In genomic region chr2:96208144-96209010, GRCh38 we compare ENCODE assay signal across 8 cellular contexts. TPM values are rescaled to one million over a fixed set of nuclear protein-coding genes. Genes with fewer than 3 reads are reported as not detected.
A peak's percentile ranks its signal among the peaks of the same experiment; 100 is the strongest.
DNase-seq lines count a peak whose midpoint lies in the region; ATAC-seq, FAIRE-seq and TF ChIP-seq lines count a peak whose summit lies in the region.

A gene with protein sequence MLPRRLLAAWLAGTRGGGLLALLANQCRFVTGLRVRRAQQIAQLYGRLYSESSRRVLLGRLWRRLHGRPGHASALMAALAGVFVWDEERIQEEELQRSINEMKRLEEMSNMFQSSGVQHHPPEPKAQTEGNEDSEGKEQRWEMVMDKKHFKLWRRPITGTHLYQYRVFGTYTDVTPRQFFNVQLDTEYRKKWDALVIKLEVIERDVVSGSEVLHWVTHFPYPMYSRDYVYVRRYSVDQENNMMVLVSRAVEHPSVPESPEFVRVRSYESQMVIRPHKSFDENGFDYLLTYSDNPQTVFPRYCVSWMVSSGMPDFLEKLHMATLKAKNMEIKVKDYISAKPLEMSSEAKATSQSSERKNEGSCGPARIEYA (minus strand): TSS chr2:96208827. CDS start chr2:96208434, 393 bp downstream.

- peaks cover 21 to 23% of the 10 kb centered on the region in 2 donors for H3K4me1 ChIP-seq in kidney (ENCODE audit: control insufficient read depth in 1 of 2, insufficient read depth in 1 of 2, low read depth in 1 of 2, low read length in 2 of 2)

- peak within 1 kb of the TSS; percentile 52 to 94 for H3K9ac ChIP-seq in kidney (ENCODE audit: low read length in 2 of 2)

- H3K4me3 ChIP-seq in kidney (ENCODE audit: low read length in 2 of 2): peak within 1 kb of the TSS; percentile 84 to 95

- DNase-seq in AML-193 (lab: John Stamatoyannopoulos, UW) (peak; percentile 92 to 94), NCI-H510A (lab: John Stamatoyannopoulos, UW) (peak; percentile 95), cerebellum (ENCODE audit: low spot score) (peak; percentile 97), kidney (peak; percentile 99)
- peak; percentile 94 for DNase-seq in activated CD4-positive, alpha-beta T cell treated with anti-CD3 and anti-CD28 coated beads for 1 hour
- peak; percentile 99 for DNase-seq in stimulated activated CD4-positive, alpha-beta T cell treated with anti-CD3 and anti-CD28 coated beads, Interleukin-15, amount 100 ng/mL, for 24 hours

- intact Hi-C loops in kidney (cut with DNase I): no loop called here

- ATAC-seq in GM19043 (IDR thresholded peaks at IDR 0.05; ENCODE audit: low read depth, unreplicated experiment): peak; percentile 87
- peak; percentile 70 for ATAC-seq in HG03378 (IDR thresholded peaks at IDR 0.05; ENCODE audit: unreplicated experiment)

- no peaks in the 10 kb centered on the region for H3K36me3 ChIP-seq in kidney (ENCODE audit: control insufficient read depth in 1 of 2, insufficient read depth in 2 of 2, low read length in 2 of 2)

- peak within 1 kb of the TSS; percentile 92 to 96 for H3K27ac ChIP-seq in kidney (ENCODE audit: low read depth in 2 of 2, low read length in 2 of 2)

- FAIRE-seq in kidney (lab: Jason Lieb, UNC): no peak

- TF ChIP-seq CTCF in kidney (IDR thresholded peaks at IDR 0.05; ENCODE audit: borderline replicate concordance, extremely low read depth, insufficient read depth): no peak

- no peaks in the 10 kb centered on the region for H3K9me3 ChIP-seq in kidney (ENCODE audit: control insufficient read depth in 1 of 2, low read length in 2 of 2)

RNA-seq across cellular contexts. Expression of the gene that starts here (rescaled TPM):
- total RNA-seq in cerebellum: 121 TPM
- total RNA-seq in kidney: 112 TPM
- polyA plus RNA-seq in kidney (ENCODE audit: insufficient read depth, low read depth, low replicate concordance): 96.6 TPM

Comparison
In these comparisons a context has a peak if more than half of its experiments do, and no peak if none do; other contexts are left out.
1. Peak in every context shown above with its lines: DNase-seq, ATAC-seq, H3K4me3 ChIP-seq and H3K27ac ChIP-seq.